8 cellular contexts compared by ENCODE assay signal in the genomic region with DNA sequence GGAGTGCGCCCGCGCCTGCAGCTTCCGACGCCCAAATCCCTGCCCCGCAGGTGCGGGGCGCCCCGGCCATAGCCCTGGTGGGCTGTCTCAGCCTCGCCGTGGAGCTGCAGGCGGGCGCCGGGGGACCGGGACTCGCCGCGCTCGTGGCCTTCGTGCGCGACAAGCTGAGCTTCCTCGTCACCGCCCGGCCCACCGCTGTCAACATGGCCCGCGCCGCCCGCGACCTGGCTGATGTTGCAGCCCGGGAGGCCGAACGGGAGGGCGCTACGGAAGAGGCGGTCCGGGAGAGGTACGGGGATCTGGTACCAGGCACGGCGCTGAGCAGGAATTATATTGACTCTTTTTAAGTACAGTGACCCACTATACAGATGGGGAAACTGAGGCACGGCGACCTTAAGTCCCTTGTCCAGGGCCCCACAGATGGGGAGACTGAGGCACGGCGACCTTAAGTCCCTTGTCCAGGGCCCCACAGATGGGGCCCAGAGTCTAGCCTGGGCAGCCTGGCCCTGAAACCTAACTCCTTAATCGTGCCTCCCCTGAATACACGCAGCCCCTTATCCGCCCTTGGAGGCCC. TPM values are rescaled to one million over a fixed set of nuclear protein-coding genes. Genes with fewer than 3 reads are reported as not detected.
DNase-seq lines count a peak whose midpoint lies in the region; ATAC-seq and TF ChIP-seq lines count a peak whose summit lies in the region.

No MANE protein-coding gene starts in this region.

- H3K27me3 Mint-ChIP-seq in activated CD4-positive, alpha-beta T cell treated with anti-CD3 and anti-CD28 coated beads, Interleukin-2, amount 10 ng/mL, durations not matched to agents 7 days and 5 days, result no peaks in the 10 kb centered on the region
- no peaks in the 10 kb centered on the region for H3K27me3 Mint-ChIP-seq in effector memory CD8-positive, alpha-beta T cell

- ATAC-seq in HG02870 (IDR thresholded peaks at IDR 0.05; ENCODE audit: unreplicated experiment), result peak; percentile 4
- peak; percentile 74 for ATAC-seq in effector memory CD8-positive, alpha-beta T cell (replicated peaks)
- ATAC-seq in HG02623 (IDR thresholded peaks at IDR 0.05; ENCODE audit: unreplicated experiment), result no peak

- WGBS in urinary bladder, result under 1% methylated on average over 48 of the region's 48 CpGs

- H3K4me1 Mint-ChIP-seq in activated CD4-positive, alpha-beta T cell treated with anti-CD3 and anti-CD28 coated beads, Interleukin-2, amount 10 ng/mL, durations not matched to agents 7 days and 5 days, result peaks cover 23% of the 10 kb centered on the region
- H3K4me1 Mint-ChIP-seq in effector memory CD8-positive, alpha-beta T cell (ENCODE audit: low read depth in 2 of 2), result peaks cover 10 to 13% of the 10 kb centered on the region in 2 donors

- peak; percentile 46 for DNase-seq in BE2C
- peak; percentile 37 for DNase-seq in activated CD4-positive, alpha-beta T cell treated with anti-CD3 and anti-CD28 coated beads, Interleukin-2, amount 10 ng/mL, durations not matched to agents 7 days and 5 days
- peak; percentile 18 to 36 (median 32) for DNase-seq in effector memory CD8-positive, alpha-beta T cell
- no peak for DNase-seq in COLO829 (ENCODE audit: low spot score)

- H3K4me1 ChIP-seq in BE2C (no peaks in the 10 kb centered on the region), muscle layer of colon (ENCODE audit: insufficient read depth, low read length) (peaks cover 10% of the 10 kb centered on the region), urinary bladder (ENCODE audit: insufficient read depth) (no peaks in the 10 kb centered on the region)

- H3K9me3 Mint-ChIP-seq in activated CD4-positive, alpha-beta T cell treated with anti-CD3 and anti-CD28 coated beads, Interleukin-2, amount 10 ng/mL, durations not matched to agents 7 days and 5 days, result no peaks in the 10 kb centered on the region
- no peaks in the 10 kb centered on the region for H3K9me3 Mint-ChIP-seq in effector memory CD8-positive, alpha-beta T cell

- TF ChIP-seq CTCF in BE2C (IDR thresholded peaks at IDR 0.05; ENCODE audit: low read depth, low read length), result no peak

- H3K9me3 ChIP-seq in BE2C (no peaks in the 10 kb centered on the region; the same call in 1 of the 2 replicates), muscle layer of colon (ENCODE audit: low read length) (no peaks in the 10 kb centered on the region)

- peak overlapping the region; percentile 77 for H3K4me3 ChIP-seq in BE2C (ENCODE audit: low read depth, low read length)
- peak overlapping the region; percentile 32 to 80 for H3K4me3 ChIP-seq in muscle layer of colon (ENCODE audit: low read depth in 1 of 2, low read length in 2 of 2)
- H3K4me3 ChIP-seq in urinary bladder (ENCODE audit: low read depth, low read length), result peak overlapping the region; percentile 91

- POLR2A ChIA-PET in activated CD4-positive, alpha-beta T cell treated with anti-CD3 and anti-CD28 coated beads, Interleukin-2, amount 10 ng/mL, durations not matched to agents 7 days and 5 days (lab: Charles Lee), result interaction anchor here (0.7 kb wide), 1 partner anchor 16 kb away, joined by 5 read pairs; no protein-coding TSS in a partner anchor

- peaks cover 19% of the 10 kb centered on the region for H3K36me3 Mint-ChIP-seq in activated CD4-positive, alpha-beta T cell treated with anti-CD3 and anti-CD28 coated beads, Interleukin-2, amount 10 ng/mL, durations not matched to agents 7 days and 5 days (ENCODE audit: low read depth)
- peaks cover 43% of the 10 kb centered on the region for H3K36me3 Mint-ChIP-seq in effector memory CD8-positive, alpha-beta T cell (ENCODE audit: insufficient read depth)

- H3K4me3 Mint-ChIP-seq in activated CD4-positive, alpha-beta T cell treated with anti-CD3 and anti-CD28 coated beads, Interleukin-2, amount 10 ng/mL, durations not matched to agents 7 days and 5 days, result peak overlapping the region; percentile 82
- peak overlapping the region; percentile 80 to 84 for H3K4me3 Mint-ChIP-seq in effector memory CD8-positive, alpha-beta T cell

- CTCF ChIA-PET in activated CD4-positive, alpha-beta T cell treated with anti-CD3 and anti-CD28 coated beads, Interleukin-2, amount 10 ng/mL, durations not matched to agents 7 days and 5 days (lab: Charles Lee), result interaction anchor here (0.6 to 2.0 kb wide), 6 partner anchors 9 to 1007 kb away, joined by 3 to 7 read pairs (median 4); no protein-coding TSS in a partner anchor

- H3K9ac ChIP-seq in muscle layer of colon (ENCODE audit: low read length), result peak overlapping the region; percentile 57

- H3K27ac ChIP-seq in muscle layer of colon (ENCODE audit: low read depth, low read length), result peak overlapping the region; percentile 52
- H3K27ac ChIP-seq in urinary bladder (ENCODE audit: low read depth), result peak overlapping the region; percentile 39

- peak overlapping the region; percentile 81 for H3K27ac Mint-ChIP-seq in activated CD4-positive, alpha-beta T cell treated with anti-CD3 and anti-CD28 coated beads, Interleukin-2, amount 10 ng/mL, durations not matched to agents 7 days and 5 days
- H3K27ac Mint-ChIP-seq in effector memory CD8-positive, alpha-beta T cell, result peak overlapping the region; percentile 87 to 93

- H3K27me3 ChIP-seq in BE2C, result no peaks in the 10 kb centered on the region
- H3K27me3 ChIP-seq in muscle layer of colon (ENCODE audit: control insufficient read depth in 1 of 2, insufficient read depth in 2 of 2, low read length in 2 of 2), result no peaks in the 10 kb centered on the region

- H3K36me3 ChIP-seq in BE2C (peaks cover 23% of the 10 kb centered on the region), muscle layer of colon (ENCODE audit: insufficient read depth, low read length) (peaks cover 9% of the 10 kb centered on the region), urinary bladder (ENCODE audit: insufficient read depth) (no peaks in the 10 kb centered on the region)

RNA-seq across cellular contexts. Expression of a gene that starts 0.6 kb away (rescaled TPM):
- 15.3 TPM for polyA plus RNA-seq in BE2C (2012; ENCODE audit: insufficient read depth, insufficient read length, low read depth)
- total RNA-seq in activated CD4-positive, alpha-beta T cell treated with anti-CD3 and anti-CD28 coated beads, Interleukin-2, amount 10 ng/mL, durations not matched to agents 7 days and 5 days, result 10 to 100 TPM; 46.2 to 46.6 TPM
- 23.3 TPM for total RNA-seq in urinary bladder
- polyA plus RNA-seq in urinary bladder, result 38.1 TPM

RNA-seq across cellular contexts. Expression of a gene that starts 9.3 kb away (rescaled TPM):
- polyA plus RNA-seq in BE2C (2012; ENCODE audit: insufficient read depth, insufficient read length, low read depth), result 918 TPM
- 10 to 100 TPM; 91.3 to 92.5 TPM for total RNA-seq in activated CD4-positive, alpha-beta T cell treated with anti-CD3 and anti-CD28 coated beads, Interleukin-2, amount 10 ng/mL, durations not matched to agents 7 days and 5 days
- 22.6 TPM for total RNA-seq in urinary bladder
- polyA plus RNA-seq in urinary bladder, result 156 TPM

RNA-seq across cellular contexts. Expression of a gene that starts 30.3 kb away (rescaled TPM):
- 13.4 TPM for polyA plus RNA-seq in BE2C (2012; ENCODE audit: insufficient read depth, insufficient read length, low read depth)
- 1 to 10 TPM; 6.0 to 6.2 TPM for total RNA-seq in activated CD4-positive, alpha-beta T cell treated with anti-CD3 and anti-CD28 coated beads, Interleukin-2, amount 10 ng/mL, durations not matched to agents 7 days and 5 days
- total RNA-seq in urinary bladder, result 2.5 TPM
- 2.2 TPM for polyA plus RNA-seq in urinary bladder
